In genomic region chr19:35911790-35912189, GRCh38 we compare ENCODE assay signal across 14 cellular contexts. TPM values are rescaled to one million over a fixed set of nuclear protein-coding genes. Genes with fewer than 3 reads are reported as not detected.
DNase-seq lines count a peak whose midpoint lies in the region; ATAC-seq and TF ChIP-seq lines count a peak whose summit lies in the region.
"Had no signal": no experiment of that assay in that cellular context is flagged by ENCODE, and none has a peak within 500 bp of the region (broad histone marks: within the 10 kb centered on the region; RNA-seq: fewer than 3 reads in every experiment).

No MANE protein-coding gene starts in this region.

- peaks cover 6% of the 10 kb centered on the region for H3K4me1 ChIP-seq in neural progenitor cell

- POLR2A ChIA-PET in HEK293T (lab: Yijun Ruan, JAX): interaction anchor here (1.0 kb wide), 1 partner anchor 19 kb away, joined by 4 read pairs; no protein-coding TSS in a partner anchor

- CTCF ChIA-PET in HEK293T (lab: Yijun Ruan, JAX): no interaction called here

- no peak overlapping the region for H3K4me3 Mint-ChIP-seq in activated T-helper 17 cell treated with anti-CD3 and anti-CD28 coated beads, Interleukin-2, amount 50 U/mL, for 72 hours
- H3K4me3 Mint-ChIP-seq in neural progenitor cell: no peak overlapping the region
- H3K4me3 Mint-ChIP-seq: effector memory CD8-positive, alpha-beta T cell had no signal

- no peak overlapping the region for H3K27ac Mint-ChIP-seq in activated T-helper 17 cell treated with anti-CD3 and anti-CD28 coated beads, Interleukin-2, amount 50 U/mL, for 72 hours
- H3K27ac Mint-ChIP-seq in neural progenitor cell: no peak overlapping the region
- H3K27ac Mint-ChIP-seq: effector memory CD8-positive, alpha-beta T cell had no signal

- no peaks in the 10 kb centered on the region for H3K27me3 ChIP-seq in neural progenitor cell

- no peak overlapping the region for H3K27ac ChIP-seq in neural progenitor cell

- H3K9me3 Mint-ChIP-seq in activated T-helper 17 cell treated with anti-CD3 and anti-CD28 coated beads, Interleukin-2, amount 50 U/mL, for 72 hours: no peaks in the 10 kb centered on the region
- no peaks in the 10 kb centered on the region for H3K9me3 Mint-ChIP-seq in neural progenitor cell
- H3K9me3 Mint-ChIP-seq: effector memory CD8-positive, alpha-beta T cell had no signal

- H3K27me3 Mint-ChIP-seq in activated T-helper 17 cell treated with anti-CD3 and anti-CD28 coated beads, Interleukin-2, amount 50 U/mL, for 72 hours: no peaks in the 10 kb centered on the region
- H3K27me3 Mint-ChIP-seq in neural progenitor cell (ENCODE audit: insufficient read depth, low read depth): peaks cover 15% of the 10 kb centered on the region
- H3K27me3 Mint-ChIP-seq: effector memory CD8-positive, alpha-beta T cell had no signal

- no peak overlapping the region for H2AFZ ChIP-seq in neural progenitor cell (replicated peaks)

- peak; percentile 67 for ATAC-seq in activated T-helper 17 cell treated with anti-CD3 and anti-CD28 coated beads, Interleukin-2, amount 50 U/mL, for 72 hours (replicated peaks)
- no peak for ATAC-seq in HG03457 (IDR thresholded peaks at IDR 0.05; ENCODE audit: unreplicated experiment)
- ATAC-seq: effector memory CD8-positive, alpha-beta T cell; sciatic nerve had no signal

- TF ChIP-seq CTCF in neural progenitor cell (IDR thresholded peaks at IDR 0.05): no peak

- H3K79me2 ChIP-seq in neural progenitor cell (ENCODE audit: low read depth): no peaks in the 10 kb centered on the region

- H3K9ac ChIP-seq in neural progenitor cell: no peak overlapping the region

- H3F3A ChIP-seq in neural progenitor cell (ENCODE audit: low read depth): no peaks in the 10 kb centered on the region

- H3K4me2 ChIP-seq in neural progenitor cell: no peak overlapping the region

- no peaks in the 10 kb centered on the region for H3K4me1 Mint-ChIP-seq in activated T-helper 17 cell treated with anti-CD3 and anti-CD28 coated beads, Interleukin-2, amount 50 U/mL, for 72 hours
- H3K4me1 Mint-ChIP-seq in neural progenitor cell: peaks cover 16% of the 10 kb centered on the region

- no peaks in the 10 kb centered on the region for H3K9me3 ChIP-seq in neural progenitor cell (ENCODE audit: low read depth)

- H4K20me1 ChIP-seq in neural progenitor cell (ENCODE audit: low read depth): no peaks in the 10 kb centered on the region

- no peaks in the 10 kb centered on the region for H3K36me3 Mint-ChIP-seq in activated T-helper 17 cell treated with anti-CD3 and anti-CD28 coated beads, Interleukin-2, amount 50 U/mL, for 72 hours (ENCODE audit: low read depth)
- no peaks in the 10 kb centered on the region for H3K36me3 Mint-ChIP-seq in neural progenitor cell

- DNase-seq in DMS79 treated with DMSO at 0.1 percent for 48 hours (lab: John Stamatoyannopoulos, UW) (peak; percentile 48), HT1080 (ENCODE audit: low read depth) (peak; percentile 33), mucosa of gallbladder (ENCODE audit: low spot score) (peak; percentile 62), neural progenitor cell (ENCODE audit: low spot score) (no peak), HEK293T (ENCODE audit: extremely low spot score) (no peak)
- DNase-seq: amniotic stem cell; effector memory CD8-positive, alpha-beta T cell; GOT3; NCI-H748 treated with DMSO at 0.1 percent for 48 hours had no signal

- H3K36me3 ChIP-seq in neural progenitor cell: no peaks in the 10 kb centered on the region

- no peak overlapping the region for H3K4me3 ChIP-seq in neural progenitor cell

TF ChIP-seq in HEK293T, 16 proteins besides CTCF, POLR2A, EP300 and RAD21:
- TF ChIP-seq FOXK2 (IDR thresholded peaks at IDR 0.05) (no peak), SP1 (IDR thresholded peaks at IDR 0.05) (no peak), FOXM1 (IDR thresholded peaks at IDR 0.05; ENCODE audit: borderline replicate concordance) (no peak), TARDBP (IDR thresholded peaks at IDR 0.05) (no peak)

RNA-seq across cellular contexts. Expression of gene TYROBP, which starts 3.7 kb away (rescaled TPM):
- not detected in 2 replicates for total RNA-seq in HT1080 (2014; rRNA removed; shearing (Covaris generic))
- not detected in 2 replicates for polyA plus RNA-seq in HT1080 (2015; cell fraction: cytosol; rRNA removed)
- not detected in 2 replicates for polyA plus RNA-seq in HT1080 (2015; cell fraction: nucleus; rRNA removed)
- not detected for total RNA-seq in activated T-helper 17 cell treated with anti-CD3 and anti-CD28 coated beads, Interleukin-2, amount 50 U/mL, for 72 hours
- total RNA-seq in mucosa of gallbladder: 94.6 TPM
- total RNA-seq in neural progenitor cell (ENCODE audit: low replicate concordance): not detected in 2 replicates
- total RNA-seq: activated CD8-positive, alpha-beta memory T cell treated with anti-CD3 and anti-CD28 coated beads for 36 hours; LHCN-M2 had no signal

RNA-seq across cellular contexts. Expression of gene HCST, which starts 9.5 kb away (rescaled TPM):
- total RNA-seq in HT1080 (2014; rRNA removed; shearing (Covaris generic)): not detected in 2 replicates
- polyA plus RNA-seq in HT1080 (2015; cell fraction: cytosol; rRNA removed): not detected in 2 replicates
- not detected in 2 replicates for polyA plus RNA-seq in HT1080 (2015; cell fraction: nucleus; rRNA removed)
- 10 to 100 TPM; 45.5 to 47.6 TPM for total RNA-seq in activated T-helper 17 cell treated with anti-CD3 and anti-CD28 coated beads, Interleukin-2, amount 50 U/mL, for 72 hours
- 14.4 TPM for total RNA-seq in mucosa of gallbladder
- total RNA-seq in neural progenitor cell (ENCODE audit: low replicate concordance): not detected in 2 replicates
- total RNA-seq: LHCN-M2 had no signal

RNA-seq across cellular contexts. Expression of gene NFKBID, which starts 11.4 kb away (rescaled TPM):
- total RNA-seq in HT1080 (2014; rRNA removed; shearing (Covaris generic)): 5.8 and 5.9 TPM in 2 replicates
- 1.4 and 2.2 TPM in 2 replicates for polyA plus RNA-seq in HT1080 (2015; cell fraction: cytosol; rRNA removed)
- 12.2 and 16.8 TPM in 2 replicates for polyA plus RNA-seq in HT1080 (2015; cell fraction: nucleus; rRNA removed)
- 100 to 1,000 TPM in 1 of 2 donors, 10 to 100 TPM in 1; 35.8 to 113 TPM for total RNA-seq in activated T-helper 17 cell treated with anti-CD3 and anti-CD28 coated beads, Interleukin-2, amount 50 U/mL, for 72 hours
- total RNA-seq in mucosa of gallbladder (34.5 TPM), neural progenitor cell (ENCODE audit: low replicate concordance) (1.3 and 4.7 TPM in 2 replicates)

RNA-seq across cellular contexts. Expression of gene LRFN3, which starts 24.4 kb away (rescaled TPM):
- 1.9 and 3.4 TPM in 2 replicates for total RNA-seq in HT1080 (2014; rRNA removed; shearing (Covaris generic))
- 12.2 and 12.9 TPM in 2 replicates for polyA plus RNA-seq in HT1080 (2015; cell fraction: cytosol; rRNA removed)
- 4.1 and 5.4 TPM in 2 replicates for polyA plus RNA-seq in HT1080 (2015; cell fraction: nucleus; rRNA removed)
- 10 to 100 TPM in 1 of 2 donors, 1 to 10 TPM in 1; 9.8 to 15.1 TPM for total RNA-seq in activated T-helper 17 cell treated with anti-CD3 and anti-CD28 coated beads, Interleukin-2, amount 50 U/mL, for 72 hours
- 23.7 TPM for total RNA-seq in mucosa of gallbladder
- 2.3 and 9.5 TPM in 2 replicates for total RNA-seq in neural progenitor cell (ENCODE audit: low replicate concordance)

RNA-seq across cellular contexts. Expression of gene APLP1, which starts 43.4 kb away (rescaled TPM):
- 1.6 and 6.6 TPM in 2 replicates for total RNA-seq in HT1080 (2014; rRNA removed; shearing (Covaris generic))
- polyA plus RNA-seq in HT1080 (2015; cell fraction: cytosol; rRNA removed): 2.5 and 2.7 TPM in 2 replicates
- 1.9 and 3.0 TPM in 2 replicates for polyA plus RNA-seq in HT1080 (2015; cell fraction: nucleus; rRNA removed)
- 1 to 10 TPM; 2.3 to 2.6 TPM for total RNA-seq in activated T-helper 17 cell treated with anti-CD3 and anti-CD28 coated beads, Interleukin-2, amount 50 U/mL, for 72 hours
- total RNA-seq in mucosa of gallbladder (85.6 TPM), neural progenitor cell (ENCODE audit: low replicate concordance) (89.5 and 191 TPM in 2 replicates)

Comparison
In these comparisons a context has a peak if more than half of its experiments do, and no peak if none do; other contexts are left out.
1. DNase-seq: peak in DMS79 treated with DMSO at 0.1 percent for 48 hours (single experiment), HT1080 (single experiment) and mucosa of gallbladder (single experiment); none in neural progenitor cell (single experiment) and HEK293T (single experiment).
2. RNA of gene TYROBP, which starts 3.7 kb away (total RNA-seq): 94.6 TPM in mucosa of gallbladder (single experiment); not detected in HT1080, not detected in activated T-helper 17 cell treated with anti-CD3 and anti-CD28 coated beads, Interleukin-2, amount 50 U/mL, for 72 hours and not detected in neural progenitor cell; every median in the first group is over 10 times any median in the second.
3. RNA of gene HCST, which starts 9.5 kb away (total RNA-seq): 45.5 to 47.6 TPM in activated T-helper 17 cell treated with anti-CD3 and anti-CD28 coated beads, Interleukin-2, amount 50 U/mL, for 72 hours and 14.4 TPM in mucosa of gallbladder (single experiment); not detected in HT1080 and not detected in neural progenitor cell; every median in the first group is over 10 times any median in the second.